In the genomic region with DNA sequence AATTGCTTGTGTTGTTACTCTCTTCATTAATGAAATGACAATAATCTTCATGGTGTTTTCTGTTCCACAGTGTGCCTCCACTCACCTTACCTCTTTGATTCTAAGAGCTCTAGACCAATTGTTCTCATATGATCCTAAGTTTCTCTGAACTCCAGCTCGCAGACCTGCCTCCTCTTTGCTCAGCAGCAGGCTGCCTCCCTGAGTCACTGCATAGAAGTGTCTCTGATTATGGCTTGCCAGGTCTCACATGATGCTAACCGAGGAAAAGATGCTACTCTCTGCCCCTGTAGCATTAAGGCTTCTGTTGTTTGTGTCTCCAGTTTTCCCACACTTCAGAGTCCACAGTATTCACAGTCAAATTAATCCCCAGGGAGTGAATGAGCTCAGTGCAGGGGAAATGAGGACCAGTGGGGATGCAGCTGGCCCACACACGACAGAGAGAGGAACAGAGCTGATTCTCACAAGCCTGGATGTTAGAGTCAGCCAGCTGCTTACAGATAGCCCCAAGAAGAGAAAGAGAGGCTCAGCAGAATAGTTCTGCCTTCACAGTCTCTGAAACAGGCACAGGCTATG, we compare ENCODE assay signal across 16 cellular contexts.
DNase-seq lines count a peak whose midpoint lies in the region; ATAC-seq and TF ChIP-seq lines count a peak whose summit lies in the region.
"Had no signal": no experiment of that assay in that cellular context is flagged by ENCODE, and none has a peak within 500 bp of the region (broad histone marks: within the 10 kb centered on the region; RNA-seq: fewer than 3 reads in every experiment).

No MANE protein-coding gene starts in this region.

- intact Hi-C loops in left colon (cut with DNase I, micrococcal nuclease): no loop called here

- DNase-seq in EL (peak; percentile 6), LHCN-M2 (ENCODE audit: low read depth) (peak; percentile 21), fibroblast of mammary gland (ENCODE audit: low read depth) (peak; percentile 59), pons (ENCODE audit: low spot score) (peak; percentile 14), left colon (no peak), NCI-H2029 treated with DMSO at 0.1 percent for 48 hours (lab: John Stamatoyannopoulos, UW) (no peak)
- DNase-seq in activated CD4-positive, alpha-beta T cell treated with anti-CD3 and anti-CD28 coated beads, Interleukin-2, amount 50 U/mL, for 4 hours: no peak
- DNase-seq: activated CD4-positive, alpha-beta T cell treated with anti-CD3 and anti-CD28 coated beads, Interleukin-2, amount 10 ng/mL, durations not matched to agents 24 days and 14 days; BE2C; cortex of kidney; gastrocnemius medialis; NCI-H2227 treated with DMSO at 0.1 percent for 48 hours; small intestine; stimulated activated CD4-positive, alpha-beta T cell treated with anti-CD3 and anti-CD28 coated beads, Interleukin-4, amount 100 ng/mL, for 1 hour; SW 1271 had no signal

- no peak overlapping the region for H3K4me3 ChIP-seq in fibroblast of mammary gland (ENCODE audit: control insufficient read depth, low read depth, low read length)
- H3K4me3 ChIP-seq: gastrocnemius medialis, vagina had no signal

- no peak for ATAC-seq in left colon
- ATAC-seq: gastrocnemius medialis had no signal

- TF ChIP-seq CTCF in fibroblast of mammary gland (conservative IDR thresholded peaks at IDR 0.05; ENCODE audit: control insufficient read depth, insufficient read depth, low read depth, low read length): no peak

Comparison
In these comparisons a context has a peak if more than half of its experiments do, and no peak if none do; other contexts are left out.
1. DNase-seq: peak in EL (single experiment), LHCN-M2 (single experiment), fibroblast of mammary gland (single experiment) and pons (single experiment); none in activated CD4-positive, alpha-beta T cell treated with anti-CD3 and anti-CD28 coated beads, Interleukin-2, amount 50 U/mL, for 4 hours (0 of 2), left colon (0 of 2) and NCI-H2029 treated with DMSO at 0.1 percent for 48 hours (single experiment).